ENCODE assay signal across 8 cellular contexts in the genomic region with DNA sequence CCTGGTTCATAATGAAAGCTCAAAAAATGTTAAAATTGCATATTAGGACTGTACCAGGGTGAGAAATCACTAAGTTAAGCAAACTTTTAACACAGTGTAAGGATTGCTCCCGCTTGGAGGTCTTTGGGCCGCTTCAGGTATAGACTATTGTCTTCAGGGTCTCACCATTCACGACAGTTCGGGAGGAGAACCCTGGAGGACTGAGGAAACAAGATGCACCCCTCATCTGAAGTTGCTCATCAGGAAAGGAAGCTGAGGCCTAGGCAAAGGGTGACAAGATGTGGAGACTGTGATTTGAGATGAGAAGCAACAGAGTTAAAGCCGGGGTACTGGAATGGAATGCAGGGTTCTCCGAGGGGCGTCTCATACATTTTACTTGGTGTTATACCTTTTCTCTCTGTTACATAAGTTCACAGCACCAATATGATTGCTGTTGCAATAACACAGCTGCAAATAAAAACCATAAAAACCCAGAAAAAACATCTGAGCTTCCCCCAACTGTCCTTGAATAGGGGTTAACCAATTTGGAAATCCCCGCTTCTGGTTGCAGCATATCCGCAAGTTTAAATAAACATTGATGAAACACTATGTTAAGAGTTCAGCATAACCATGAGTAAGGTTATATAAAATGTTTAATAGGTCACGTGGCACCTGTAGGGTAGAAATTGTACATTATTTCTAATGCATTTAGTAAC. TPM values are rescaled to one million over a fixed set of nuclear protein-coding genes. Genes with fewer than 3 reads are reported as not detected.
A peak's percentile ranks its signal among the peaks of the same experiment; 100 is the strongest.
DNase-seq lines count a peak whose midpoint lies in the region; ATAC-seq and TF ChIP-seq lines count a peak whose summit lies in the region.

No MANE protein-coding gene starts in this region.

- no peaks in the 10 kb centered on the region for H3K36me3 ChIP-seq in RWPE2 (ENCODE audit: low read depth)

- H3K27ac ChIP-seq in RWPE2 (ENCODE audit: poor library complexity, severe bottlenecking) (no peak overlapping the region), foreskin keratinocyte (no peak overlapping the region)

- TF ChIP-seq CTCF in RWPE2 (IDR thresholded peaks at IDR 0.05; ENCODE audit: poor library complexity, severe bottlenecking) (no peak), foreskin keratinocyte (conservative IDR thresholded peaks at IDR 0.05) (no peak)

- H3K27me3 ChIP-seq in RWPE2 (ENCODE audit: insufficient read depth, poor library complexity, severe bottlenecking) (no peaks in the 10 kb centered on the region), foreskin keratinocyte (peaks cover 34% of the 10 kb centered on the region)

- H3K4me1 ChIP-seq in RWPE2 (ENCODE audit: insufficient read depth, poor library complexity, severe bottlenecking): peaks cover 23% of the 10 kb centered on the region
- no peaks in the 10 kb centered on the region for H3K4me1 ChIP-seq in foreskin keratinocyte

- H3K9me3 ChIP-seq in RWPE2 (ENCODE audit: severe bottlenecking): no peaks in the 10 kb centered on the region

- H3K4me3 ChIP-seq in RWPE2 (ENCODE audit: severe bottlenecking): no peak overlapping the region

- ATAC-seq in HG02642 (IDR thresholded peaks at IDR 0.05; ENCODE audit: poor library complexity, unreplicated experiment) (peak; percentile 33), RWPE2 (ENCODE audit: low read depth) (peak; percentile 68), left lobe of liver (peak; percentile 55), foreskin keratinocyte (no peak)

- DNase-seq in Daoy (ENCODE audit: low read depth): peak; percentile 40
- DNase-seq in RWPE2 (ENCODE audit: low spot score): no peak
- DNase-seq in left lobe of liver (ENCODE audit: low spot score): no peak
- DNase-seq in foreskin keratinocyte: no peak
- DNase-seq in UCSD-AML1 (lab: John Stamatoyannopoulos, UW; ENCODE audit: unreplicated experiment): no peak
- no peak for DNase-seq in mucosa of gallbladder (ENCODE audit: low spot score)
- no peak for DNase-seq in NCI-H1436 (lab: John Stamatoyannopoulos, UW)

RNA-seq across cellular contexts. Expression of a gene that starts 40.1 kb away (rescaled TPM):
- 0.80 and 1.0 TPM in 2 replicates for total RNA-seq in Daoy (2014; rRNA removed; shearing (Covaris generic))
- total RNA-seq in left lobe of liver: 1.3 TPM
- total RNA-seq in foreskin keratinocyte: 1.6 TPM in 2 replicates
- 0.66 and 0.90 TPM in 2 replicates for polyA plus RNA-seq in foreskin keratinocyte
- 1.7 TPM for total RNA-seq in mucosa of gallbladder

RNA-seq across cellular contexts. Expression of a gene that starts 40.4 kb away (rescaled TPM):
- total RNA-seq in Daoy (2014; rRNA removed; shearing (Covaris generic)): 1.4 and 3.0 TPM in 2 replicates
- total RNA-seq in left lobe of liver: 1.1 TPM
- 3.0 and 3.2 TPM in 2 replicates for total RNA-seq in foreskin keratinocyte
- polyA plus RNA-seq in foreskin keratinocyte: 1.6 TPM in 2 replicates
- total RNA-seq in mucosa of gallbladder: 3.5 TPM
